In genomic region chr16:22255335-22255734, GRCh38 we compare ENCODE assay signal across 24 cellular contexts. TPM values are rescaled to one million over a fixed set of nuclear protein-coding genes. Genes with fewer than 3 reads are reported as not detected.
DNase-seq lines count a peak whose midpoint lies in the region; ATAC-seq, FAIRE-seq and TF ChIP-seq lines count a peak whose summit lies in the region.
"Had no signal": no experiment of that assay in that cellular context is flagged by ENCODE, and none has a peak within 500 bp of the region (broad histone marks: within the 10 kb centered on the region; RNA-seq: fewer than 3 reads in every experiment).

No MANE protein-coding gene starts in this region.

- no peak for FAIRE-seq in HepG2 (lab: Jason Lieb, UNC)
- FAIRE-seq: G401.6, GM19239 had no signal

- intact Hi-C loops in HepG2 (cut with micrococcal nuclease; ENCODE audit: unreplicated experiment) (no loop called here), right lobe of liver (cut with DNase I) (no loop called here)

- no peak for TF ChIP-seq RAD21 in HepG2 (CRISPR knock-in tag; IDR thresholded peaks at IDR 0.05)

- DNase-seq in HepG2 (ENCODE audit: low spot score), result no peak
- DNase-seq in right lobe of liver, result no peak
- DNase-seq in LHCN-M2 (ENCODE audit: low read depth), result peak; percentile 10
- DNase-seq in WTC11 (ENCODE audit: low spot score), result no peak
- no peak for DNase-seq in anterior cingulate cortex (lab: John Stamatoyannopoulos, UW)
- DNase-seq in inferior parietal cortex (ENCODE audit: extremely low spot score), result no peak
- DNase-seq: Caco-2; CD4-positive, alpha-beta memory T cell; H7; NCI-H1105; NCI-H146; NCI-H2029; NCI-H226; NCI-H510A treated with DMSO at 0.1 percent for 48 hours; NCI-H774; NK-92 treated with Interleukin-12 subunit alpha and Interleukin-12 subunit beta, amount 100 ng/mL, for 24 hours; Peyer's patch had no signal

- no peaks in the 10 kb centered on the region for H3K4me1 Mint-ChIP-seq in WTC11

- H3K36me3 ChIP-seq in HepG2 (replicated peaks in 1 of 2; ENCODE audit: control insufficient read depth in 1 of 2, insufficient read depth in 2 of 2, low read length in 2 of 2) (peaks cover 50 to 81% of the 10 kb centered on the region in 2 experiments), right lobe of liver (peaks cover 0 to 51% (median 28%) of the 10 kb centered on the region in 4 donors)

- TF ChIP-seq POLR2A in HepG2 (IDR thresholded peaks at IDR 0.05; ENCODE audit: insufficient read depth in 1 of 2, low read depth in 2 of 2, low read length in 2 of 2), result no peak
- TF ChIP-seq POLR2A in right lobe of liver (IDR thresholded peaks at IDR 0.05), result no peak

- H3K27me3 ChIP-seq in HepG2 (ENCODE audit: control insufficient read depth in 1 of 2, insufficient read depth in 2 of 2, low read length in 2 of 2), result no peaks in the 10 kb centered on the region
- H3K27me3 ChIP-seq in right lobe of liver, result no peaks in the 10 kb centered on the region
- H3K27me3 ChIP-seq: BLaER1 treated with 17β-estradiol and CSF1 and Interleukin-3, amounts not matched to agents 10 nM and 100 nM; Peyer's patch; SJSA1 had no signal

- H2AFZ ChIP-seq in HepG2 (ENCODE audit: low read length), result no peak overlapping the region

- H3K4me3 ChIP-seq in HepG2 (replicated peaks in 1 of 3; ENCODE audit: insufficient read depth in 1 of 3, low read depth in 2 of 3, low read length in 3 of 3), result no peak overlapping the region
- no peak overlapping the region for H3K4me3 ChIP-seq in right lobe of liver
- H3K4me3 ChIP-seq: BLaER1 treated with 17β-estradiol and CSF1 and Interleukin-3, amounts not matched to agents 10 nM and 100 nM; Peyer's patch; SJSA1 had no signal

- H3K79me2 ChIP-seq in HepG2 (ENCODE audit: insufficient read depth, low read length), result no peaks in the 10 kb centered on the region

- no peaks in the 10 kb centered on the region for H3K27me3 Mint-ChIP-seq in WTC11 (ENCODE audit: low read depth)
- H3K27me3 Mint-ChIP-seq: CD4-positive, alpha-beta memory T cell had no signal

- no peak for TF ChIP-seq EP300 in HepG2 (IDR thresholded peaks at IDR 0.05; ENCODE audit: low read depth in 2 of 2, low read length in 2 of 2)
- no peak for TF ChIP-seq EP300 in HepG2 (CRISPR knock-in tag; IDR thresholded peaks at IDR 0.05; ENCODE audit: borderline replicate concordance)

- no peaks in the 10 kb centered on the region for H4K20me1 ChIP-seq in HepG2 (ENCODE audit: insufficient read depth, low read length)

- POLR2A ChIA-PET in HepG2 (lab: Yijun Ruan, JAX), result no interaction called here
- POLR2A ChIA-PET in WTC11 (lab: Charles Lee), result no interaction called here

- no peak overlapping the region for H3K9ac ChIP-seq in HepG2 (ENCODE audit: insufficient read depth, low read depth, low read length)
- H3K9ac ChIP-seq: BLaER1 treated with 17β-estradiol and CSF1 and Interleukin-3, amounts not matched to agents 10 nM and 100 nM; KMS-11 had no signal

- no peak for ATAC-seq in HepG2
- ATAC-seq in right lobe of liver, result no peak
- ATAC-seq in WTC11, result no peak
- no peak for ATAC-seq in GM21529 (IDR thresholded peaks at IDR 0.05; ENCODE audit: unreplicated experiment)

- H3K4me1 ChIP-seq in HepG2 (ENCODE audit: insufficient read depth, low read length) (no peaks in the 10 kb centered on the region), right lobe of liver (no peaks in the 10 kb centered on the region)
- H3K4me1 ChIP-seq: Caco-2, Peyer's patch, SJSA1 had no signal

- H3K27ac ChIP-seq in HepG2 (ENCODE audit: extremely low read length, insufficient read depth, low read length) (no peak overlapping the region), right lobe of liver (no peak overlapping the region)
- H3K27ac ChIP-seq: BLaER1 treated with 17β-estradiol and CSF1 and Interleukin-3, amounts not matched to agents 10 nM and 100 nM; KMS-11; Peyer's patch; SJSA1 had no signal

- in situ Hi-C loops in HepG2 (cut with HindIII; ENCODE audit: extremely low pct_ligation_motif_present, low pct_unique_long_range_greater_than_20kb), result no loop called here

- H3K9me3 Mint-ChIP-seq in WTC11, result peaks cover 32% of the 10 kb centered on the region

- BruUV-seq in HepG2 (replicated peaks; lab: Mats Ljungman, UMichigan), result no TSS peak

- H3K4me2 ChIP-seq in HepG2 (ENCODE audit: low read depth, low read length), result no peak overlapping the region
- H3K4me2 ChIP-seq: BLaER1 treated with 17β-estradiol and CSF1 and Interleukin-3, amounts not matched to agents 10 nM and 100 nM; KMS-11 had no signal

- CTCF ChIA-PET in HepG2 (lab: Yijun Ruan, JAX; ENCODE audit: low intra/inter-chr PET ratio, low total read pairs) (no interaction called here), WTC11 (lab: Charles Lee) (no interaction called here)

- H3K4me3 Mint-ChIP-seq in WTC11, result no peak overlapping the region
- H3K4me3 Mint-ChIP-seq: CD4-positive, alpha-beta memory T cell; T-helper 1 cell treated with Interleukin-12 subunit alpha and Interleukin-12 subunit beta and Interleukin-4 antibody, amounts not matched to agents 30 μg/mL and 1 μg/mL, for 36 hours had no signal

- peaks cover 83% of the 10 kb centered on the region for H3K36me3 Mint-ChIP-seq in WTC11

- H3K9me3 ChIP-seq in HepG2 (ENCODE audit: low read length) (no peaks in the 10 kb centered on the region), right lobe of liver (no peaks in the 10 kb centered on the region)
- H3K9me3 ChIP-seq: Caco-2, Peyer's patch, SJSA1 had no signal

- TF ChIP-seq CTCF in HepG2 (CRISPR knock-in tag; IDR thresholded peaks at IDR 0.05), result no peak
- TF ChIP-seq CTCF in right lobe of liver (IDR thresholded peaks at IDR 0.05), result no peak
- TF ChIP-seq CTCF in WTC11 (IDR thresholded peaks at IDR 0.05), result no peak

- H3K27ac Mint-ChIP-seq in WTC11, result no peak overlapping the region
- H3K27ac Mint-ChIP-seq: T-helper 1 cell treated with Interleukin-12 subunit alpha and Interleukin-12 subunit beta and Interleukin-4 antibody, amounts not matched to agents 30 μg/mL and 1 μg/mL, for 36 hours had no signal

- 100% methylated on average over 1 of the region's 1 CpG for WGBS in HepG2 (ENCODE audit: low lambda C conversion rate)
- WGBS in right lobe of liver (ENCODE audit: insufficient coverage, low coverage, low lambda C conversion rate, missing lambda C conversion rate), result no CpG with 5 or more reads among the region's 1 CpG

TF ChIP-seq in HepG2, 621 proteins besides CTCF, POLR2A, EP300 and RAD21 (continues in another document):
- TF ChIP-seq NFYC (CRISPR knock-in tag; IDR thresholded peaks at IDR 0.05), result peak; percentile 70

RNA-seq across cellular contexts. Expression of gene POLR3E, which starts 41.9 kb away (rescaled TPM):
- 94.8 and 135 TPM in 2 replicates for total RNA-seq in HepG2 (2016; rRNA removed; fragmentation: Illumina TruSeq; extraction: Trizol)
- 40.5 and 40.7 TPM in 2 replicates for total RNA-seq in HepG2 (2016; cell fraction: cytosol; rRNA removed; fragmentation: Illumina TruSeq; extraction: Trizol; ENCODE audit: low read depth)
- total RNA-seq in HepG2 (2016; cell fraction: insoluble cytoplasmic fraction; rRNA removed; fragmentation: Illumina TruSeq; extraction: Trizol), result 93.2 and 125 TPM in 2 replicates
- 103 and 106 TPM in 2 replicates for total RNA-seq in HepG2 (2016; cell fraction: membrane; rRNA removed; fragmentation: Illumina TruSeq; extraction: Trizol)
- total RNA-seq in HepG2 (2016; cell fraction: nucleus; rRNA removed; fragmentation: Illumina TruSeq; extraction: Trizol), result 115 and 134 TPM in 2 replicates
- 262 and 280 TPM in 2 replicates for polyA plus RNA-seq in HepG2 (2011; rRNA removed)
- polyA plus RNA-seq in HepG2 (2011; cell fraction: cytosol; rRNA removed), result 132 and 169 TPM in 2 replicates
- polyA plus RNA-seq in HepG2 (2011; cell fraction: nucleus; rRNA removed), result 753 and 830 TPM in 2 replicates
- polyA plus RNA-seq in HepG2 (2012), result 105 and 114 TPM in 2 replicates
- polyA plus RNA-seq in HepG2 (2016; cell fraction: cytosol; fragmentation: Illumina TruSeq; extraction: Trizol; ENCODE audit: low read depth), result 31.3 and 37.9 TPM in 2 replicates
- polyA plus RNA-seq in HepG2 (2016; cell fraction: insoluble cytoplasmic fraction; fragmentation: Illumina TruSeq; extraction: Trizol; ENCODE audit: low read depth), result 94.5 and 105 TPM in 2 replicates
- polyA plus RNA-seq in HepG2 (2016; cell fraction: membrane; fragmentation: Illumina TruSeq; extraction: Trizol; ENCODE audit: low read depth), result 62.4 and 65.8 TPM in 2 replicates
- polyA plus RNA-seq in HepG2 (2016; cell fraction: nucleus; fragmentation: Illumina TruSeq; extraction: Trizol; ENCODE audit: insufficient read depth, low read depth), result 279 and 292 TPM in 2 replicates
- polyA minus RNA-seq in HepG2 (2011; rRNA and poly(A)+ RNA removed; ENCODE audit: low replicate concordance), result 472 and 743 TPM in 2 replicates
- 96.6 and 110 TPM in 2 replicates for polyA minus RNA-seq in HepG2 (2011; cell fraction: cytosol; rRNA and poly(A)+ RNA removed)
- polyA minus RNA-seq in HepG2 (2011; cell fraction: nucleus; rRNA and poly(A)+ RNA removed), result 279 and 332 TPM in 2 replicates
- 10 to 100 TPM; 15.8 to 35.7 (median 26.9) TPM for total RNA-seq in right lobe of liver
- total RNA-seq in LHCN-M2 (2014; rRNA removed), result 26.6 and 38.2 TPM in 2 replicates
- 17.2 TPM for polyA plus RNA-seq in LHCN-M2 (2012)
- 62.2 to 73.5 TPM (median 68.0 TPM) in 3 replicates for total RNA-seq in WTC11 (2021)

RNA-seq across cellular contexts. Expression of gene EEF2K, which starts 49.3 kb away (rescaled TPM):
- total RNA-seq in HepG2 (2016; rRNA removed; fragmentation: Illumina TruSeq; extraction: Trizol) (14.3 and 23.8 TPM in 2 replicates), right lobe of liver (10 to 100 TPM in 5 of 6 experiments, 1 to 10 TPM in 1; 10.0 to 17.5 (median 11.5) TPM), LHCN-M2 (2014; rRNA removed) (15.1 and 16.1 TPM in 2 replicates), WTC11 (2021) (23.8 to 27.7 TPM (median 26.7 TPM) in 3 replicates)
- total RNA-seq in HepG2 (2016; cell fraction: cytosol; rRNA removed; fragmentation: Illumina TruSeq; extraction: Trizol; ENCODE audit: low read depth), result 3.2 and 3.4 TPM in 2 replicates
- 12.5 and 22.8 TPM in 2 replicates for total RNA-seq in HepG2 (2016; cell fraction: insoluble cytoplasmic fraction; rRNA removed; fragmentation: Illumina TruSeq; extraction: Trizol)
- total RNA-seq in HepG2 (2016; cell fraction: membrane; rRNA removed; fragmentation: Illumina TruSeq; extraction: Trizol), result 8.3 and 8.6 TPM in 2 replicates
- total RNA-seq in HepG2 (2016; cell fraction: nucleus; rRNA removed; fragmentation: Illumina TruSeq; extraction: Trizol), result 20.0 and 25.8 TPM in 2 replicates
- 20.0 and 22.0 TPM in 2 replicates for polyA plus RNA-seq in HepG2 (2011; rRNA removed)
- polyA plus RNA-seq in HepG2 (2011; cell fraction: cytosol; rRNA removed), result 7.4 and 8.9 TPM in 2 replicates
- polyA plus RNA-seq in HepG2 (2011; cell fraction: nucleus; rRNA removed), result 47.8 and 56.1 TPM in 2 replicates
- 11.0 and 12.1 TPM in 2 replicates for polyA plus RNA-seq in HepG2 (2012)
- polyA plus RNA-seq in HepG2 (2016; cell fraction: cytosol; fragmentation: Illumina TruSeq; extraction: Trizol; ENCODE audit: low read depth), result 1.1 and 1.2 TPM in 2 replicates
- 8.7 and 10.9 TPM in 2 replicates for polyA plus RNA-seq in HepG2 (2016; cell fraction: insoluble cytoplasmic fraction; fragmentation: Illumina TruSeq; extraction: Trizol; ENCODE audit: low read depth)
- 2.6 and 3.0 TPM in 2 replicates for polyA plus RNA-seq in HepG2 (2016; cell fraction: membrane; fragmentation: Illumina TruSeq; extraction: Trizol; ENCODE audit: low read depth)
- 33.2 and 35.2 TPM in 2 replicates for polyA plus RNA-seq in HepG2 (2016; cell fraction: nucleus; fragmentation: Illumina TruSeq; extraction: Trizol; ENCODE audit: insufficient read depth, low read depth)
- 52.0 and 57.8 TPM in 2 replicates for polyA minus RNA-seq in HepG2 (2011; rRNA and poly(A)+ RNA removed; ENCODE audit: low replicate concordance)
- 14.7 and 15.5 TPM in 2 replicates for polyA minus RNA-seq in HepG2 (2011; cell fraction: cytosol; rRNA and poly(A)+ RNA removed)
- polyA minus RNA-seq in HepG2 (2011; cell fraction: nucleus; rRNA and poly(A)+ RNA removed), result 23.9 and 25.6 TPM in 2 replicates
- 5.6 TPM for polyA plus RNA-seq in LHCN-M2 (2012)

Comparison
In these comparisons a context has a peak if more than half of its experiments do, and no peak if none do; other contexts are left out.
1. Of the 50 proteins assayed by ChIP-seq in both HepG2 and WTC11: peak only in HepG2: NFYB; only in WTC11: USF2; in both: none; in neither: 48.